ENCODE assay signal across 23 cellular contexts in the genomic region with DNA sequence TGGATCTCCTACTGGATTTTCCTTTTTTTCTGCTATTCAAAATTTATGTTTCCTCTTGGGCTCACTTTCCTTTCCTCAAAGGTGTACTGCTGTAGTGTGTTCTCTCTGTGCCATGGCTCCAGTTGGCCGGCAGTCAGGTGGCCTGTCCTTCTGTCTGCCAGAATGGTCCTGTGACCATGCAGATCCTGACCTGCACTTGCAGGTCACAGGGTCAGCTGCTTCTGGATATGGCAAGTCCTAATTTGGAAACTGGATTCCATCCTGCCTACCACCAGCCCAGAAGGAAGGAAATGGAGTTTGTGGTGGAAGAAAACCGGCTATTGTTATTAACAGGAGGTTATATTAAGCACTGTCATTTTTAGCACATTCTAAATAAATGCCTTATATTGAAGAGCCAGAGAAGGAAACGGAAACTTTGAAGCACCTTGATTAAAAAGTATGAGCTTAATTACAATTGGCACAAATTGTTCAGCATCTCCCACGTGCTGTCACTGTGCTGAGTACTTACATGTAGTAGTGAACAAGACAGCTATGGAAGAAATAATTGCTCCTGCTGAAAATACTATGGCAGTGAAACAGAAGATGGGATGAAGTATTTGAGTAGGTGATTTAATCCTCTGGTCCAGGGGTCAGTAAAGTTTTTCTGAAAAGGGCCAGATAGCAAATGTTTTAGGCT.
DNase-seq lines count a peak whose midpoint lies in the region; ATAC-seq and TF ChIP-seq lines count a peak whose summit lies in the region.
"Had no signal": no experiment of that assay in that cellular context is flagged by ENCODE, and none has a peak within 500 bp of the region (broad histone marks: within the 10 kb centered on the region; RNA-seq: fewer than 3 reads in every experiment).

No MANE protein-coding gene starts in this region.

- 48% methylated on average over 4 of the region's 4 CpGs for WGBS in esophagus muscularis mucosa

- no peak overlapping the region for H3K4me3 ChIP-seq in esophagus muscularis mucosa
- H3K4me3 ChIP-seq: esophagus squamous epithelium, SJSA1, tibial nerve had no signal

- no peaks in the 10 kb centered on the region for H3K36me3 ChIP-seq in esophagus muscularis mucosa
- H3K36me3 ChIP-seq: esophagus squamous epithelium, neutrophil, SJSA1, tibial nerve had no signal

- TF ChIP-seq EP300 in esophagus muscularis mucosa (IDR thresholded peaks at IDR 0.05) = no peak

- no peak for TF ChIP-seq POLR2A in esophagus muscularis mucosa (IDR thresholded peaks at IDR 0.05; ENCODE audit: low read depth)

- no peak for ATAC-seq in GM21786 (IDR thresholded peaks at IDR 0.05; ENCODE audit: unreplicated experiment)
- ATAC-seq: activated naive CD4-positive, alpha-beta T cell treated with anti-CD3 and anti-CD28 coated beads, Interleukin-2, amount 50 U/mL, for 72 hours; Panc1; stimulated activated naive CD8-positive, alpha-beta T cell treated with anti-CD3 and anti-CD28 coated beads, Interleukin-15, amount 100 ng/mL, for 72 hours; T-helper 17 cell had no signal

- peak overlapping the region; percentile 65 to 76 (median 70) for H3K27ac ChIP-seq in esophagus muscularis mucosa (replicated peaks in 1 of 4)
- H3K27ac ChIP-seq: esophagus squamous epithelium, neutrophil, SJSA1, tibial nerve had no signal

- intact Hi-C loops in esophagus muscularis mucosa (cut with DNase I) = loop anchor here (10.0 kb wide), 1 partner anchor 359 kb away; a partner anchor contains a TSS

- no peaks in the 10 kb centered on the region for H3K9me3 ChIP-seq in esophagus muscularis mucosa
- H3K9me3 ChIP-seq: esophagus squamous epithelium, neutrophil, SJSA1, tibial nerve had no signal

- DNase-seq in RPMI7951 (ENCODE audit: low read depth) (peak; percentile 17), esophagus muscularis mucosa (ENCODE audit: extremely low spot score) (peak; percentile 66), left kidney (ENCODE audit: low read depth, low spot score) (peak; percentile 48), putamen (ENCODE audit: low spot score) (peak; percentile 74), NOMO-1 treated with dmso at 0.1 percent for 144 hours (lab: John Stamatoyannopoulos, UW; ENCODE audit: unreplicated experiment) (no peak), dedifferentiated amniotic fluid mesenchymal stem cell (ENCODE audit: extremely low spot score) (no peak), amygdala (lab: John Stamatoyannopoulos, UW) (no peak)
- DNase-seq: activated CD4-positive, alpha-beta T cell treated with anti-CD3 and anti-CD28 coated beads, Interleukin-2, amount 10 ng/mL, durations not matched to agents 7 days and 5 days; CD4-positive, alpha-beta memory T cell; DMS153; effector CD8-positive, alpha-beta T cell; esophagus squamous epithelium; GF-D8; NCI-H2081; NCI-H510A treated with DMSO at 0.1 percent for 48 hours; stimulated activated naive CD8-positive, alpha-beta T cell treated with anti-CD3 and anti-CD28 coated beads, Interleukin-15, amount 100 ng/mL, for 72 hours; T-helper 17 cell had no signal

- H3K4me1 ChIP-seq in esophagus muscularis mucosa = peaks cover 52 to 61% (median 58%) of the 10 kb centered on the region in 4 donors
- H3K4me1 ChIP-seq: SJSA1 had no signal

- no peak for TF ChIP-seq CTCF in esophagus muscularis mucosa (IDR thresholded peaks at IDR 0.05)

- no peaks in the 10 kb centered on the region for H3K27me3 ChIP-seq in esophagus muscularis mucosa
- H3K27me3 ChIP-seq: esophagus squamous epithelium, neutrophil, SJSA1, tibial nerve had no signal

Comparison
In these comparisons a context has a peak if more than half of its experiments do, and no peak if none do; other contexts are left out.
1. DNase-seq: peak in RPMI7951 (single experiment), esophagus muscularis mucosa (single experiment), left kidney (single experiment) and putamen (single experiment); none in NOMO-1 treated with dmso at 0.1 percent for 144 hours (single experiment), dedifferentiated amniotic fluid mesenchymal stem cell (single experiment) and amygdala (0 of 56).